Comparison of ENCODE assay signal across 39 cellular contexts in the genomic region with DNA sequence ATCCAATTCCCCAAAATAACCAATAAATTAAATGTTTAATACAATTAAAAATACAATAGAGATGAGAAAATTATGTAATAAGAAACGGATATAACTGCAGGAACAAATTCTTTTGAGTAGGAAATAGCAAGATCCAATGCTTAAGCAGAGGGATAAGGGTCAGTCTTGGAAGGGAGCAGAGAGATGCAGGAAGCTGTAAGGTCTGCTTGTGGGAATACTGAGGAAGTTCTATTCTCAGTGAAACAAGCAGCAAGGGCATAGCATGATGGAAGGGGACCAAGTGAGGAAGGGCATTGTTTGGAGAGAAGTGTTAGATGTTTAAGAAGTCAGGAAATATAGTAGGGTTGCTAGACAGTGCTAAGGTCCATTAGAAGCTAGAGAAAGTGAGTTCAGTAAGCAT.
"Had no signal": no experiment of that assay in that cellular context is flagged by ENCODE, and none has a peak within 500 bp of the region (broad histone marks: within the 10 kb centered on the region; RNA-seq: fewer than 3 reads in every experiment).

No MANE protein-coding gene starts in this region.

- FAIRE-seq: bronchial epithelial cell, TTC549 had no signal

- H3K27ac Mint-ChIP-seq: activated CD4-positive, alpha-beta memory T cell treated with anti-CD3 and anti-CD28 coated beads, Interleukin-2, amount 10 ng/mL, durations not matched to agents 7 days and 5 days; activated CD4-positive, alpha-beta T cell treated with anti-CD3 and anti-CD28 coated beads for 36 hours; activated CD4-positive, alpha-beta T cell treated with anti-CD3 and anti-CD28 coated beads, Interleukin-2, amount 10 ng/mL, durations not matched to agents 7 days and 5 days; activated CD8-positive, alpha-beta memory T cell treated with anti-CD3 and anti-CD28 coated beads, Interleukin-2, amount 10 ng/mL, durations not matched to agents 7 days and 5 days; activated CD8-positive, alpha-beta T cell treated with anti-CD3 and anti-CD28 coated beads, Interleukin-2, amount 10 ng/mL, durations not matched to agents 7 days and 5 days; activated naive CD4-positive, alpha-beta T cell treated with anti-CD3 and anti-CD28 coated beads, Interleukin-2, amount 10 ng/mL, durations not matched to agents 7 days and 5 days; activated naive CD4-positive, alpha-beta T cell treated with anti-CD3 and anti-CD28 coated beads, Interleukin-2, amount 50 U/mL, for 24 hours; activated naive CD8-positive, alpha-beta T cell; activated naive CD8-positive, alpha-beta T cell treated with anti-CD3 and anti-CD28 coated beads, Interleukin-2, amount 10 ng/mL, durations not matched to agents 7 days and 5 days; activated naive CD8-positive, alpha-beta T cell treated with anti-CD3 and anti-CD28 coated beads, Interleukin-2, amount 50 U/mL, for 24 hours; activated T-cell treated with anti-CD3 and anti-CD28 coated beads, Interleukin-2, amount 50 U/mL, for 24 hours; activated T-helper 2 cell treated with anti-CD3 and anti-CD28 coated beads, Interferon-gamma antibody, Interleukin-2, Interleukin-4, amounts not matched to agents 10 μg/mL and 5 μg/mL and 100 μg/mL, durations not matched to agents 14 hours and 24 hours and 36 hours; brain; T-helper 1 cell treated with Interleukin-12 subunit alpha and Interleukin-12 subunit beta and Interleukin-4 antibody, amounts not matched to agents 30 μg/mL and 1 μg/mL, for 36 hours; T-helper 2 cell treated with Interferon-gamma antibody and Interleukin-4, amounts not matched to agents 5 μg/mL and 100 μg/mL, for 36 hours had no signal

- H3K4me1 Mint-ChIP-seq: activated CD4-positive, alpha-beta memory T cell treated with anti-CD3 and anti-CD28 coated beads, Interleukin-2, amount 10 ng/mL, durations not matched to agents 7 days and 5 days; activated CD4-positive, alpha-beta T cell treated with anti-CD3 and anti-CD28 coated beads for 36 hours; activated CD4-positive, alpha-beta T cell treated with anti-CD3 and anti-CD28 coated beads, Interleukin-2, amount 10 ng/mL, durations not matched to agents 7 days and 5 days; activated CD8-positive, alpha-beta memory T cell treated with anti-CD3 and anti-CD28 coated beads, Interleukin-2, amount 10 ng/mL, durations not matched to agents 7 days and 5 days; activated naive CD4-positive, alpha-beta T cell treated with anti-CD3 and anti-CD28 coated beads, Interleukin-2, amount 10 ng/mL, durations not matched to agents 7 days and 5 days; activated naive CD4-positive, alpha-beta T cell treated with anti-CD3 and anti-CD28 coated beads, Interleukin-2, amount 50 U/mL, for 24 hours; activated naive CD8-positive, alpha-beta T cell treated with anti-CD3 and anti-CD28 coated beads, Interleukin-2, amount 10 ng/mL, durations not matched to agents 7 days and 5 days; activated naive CD8-positive, alpha-beta T cell treated with anti-CD3 and anti-CD28 coated beads, Interleukin-2, amount 50 U/mL, for 24 hours; central memory CD8-positive, alpha-beta T cell had no signal

- DNase-seq: activated CD4-positive, alpha-beta memory T cell treated with anti-CD3 and anti-CD28 coated beads, Interleukin-2, amount 10 ng/mL, durations not matched to agents 7 days and 5 days; activated CD4-positive, alpha-beta T cell treated with anti-CD3 and anti-CD28 coated beads for 1 hour; activated CD4-positive, alpha-beta T cell treated with anti-CD3 and anti-CD28 coated beads for 36 hours; activated CD4-positive, alpha-beta T cell treated with anti-CD3 and anti-CD28 coated beads for 48 hours; activated CD4-positive, alpha-beta T cell treated with anti-CD3 and anti-CD28 coated beads, Interleukin-2, amount 10 ng/mL, durations not matched to agents 7 days and 5 days; activated CD4-positive, alpha-beta T cell treated with anti-CD3 and anti-CD28 coated beads, Interleukin-2, amount 50 U/mL, for 48 hours; activated CD4-positive, CD25-positive, alpha-beta regulatory T cell; activated CD8-positive, alpha-beta memory T cell treated with anti-CD3 and anti-CD28 coated beads for 24 hours; activated CD8-positive, alpha-beta memory T cell treated with anti-CD3 and anti-CD28 coated beads, Interleukin-2, amount 10 ng/mL, durations not matched to agents 7 days and 5 days; activated CD8-positive, alpha-beta memory T cell treated with anti-CD3 and anti-CD28 coated beads, Interleukin-2, amount 50 U/mL, for 48 hours; activated CD8-positive, alpha-beta T cell treated with anti-CD3 and anti-CD28 coated beads, Interleukin-2, amount 10 ng/mL, durations not matched to agents 7 days and 5 days; activated effector memory CD4-positive, alpha-beta T cell treated with Interleukin-2 at 50 U/mL for 16 hours; activated gamma-delta T cell; activated naive CD4-positive, alpha-beta T cell treated with anti-CD3 and anti-CD28 coated beads, Interleukin-2, amount 10 ng/mL, durations not matched to agents 7 days and 5 days; activated naive CD4-positive, alpha-beta T cell treated with Interleukin-2 at 50 U/mL for 16 hours; activated naive CD8-positive, alpha-beta T cell treated with anti-CD3 and anti-CD28 coated beads, Interleukin-2, amount 10 ng/mL, durations not matched to agents 7 days and 5 days; activated naive CD8-positive, alpha-beta T cell treated with anti-CD3 and anti-CD28 coated beads, Interleukin-2, amount 50 U/mL, for 24 hours; activated T-cell treated with anti-CD3 and anti-CD28 coated beads, Interleukin-2, amount 50 U/mL, for 24 hours; activated T-cell treated with anti-CD3 and anti-CD28 coated beads, Interleukin-2, amount 50 U/mL, for 48 hours; amygdala; anterior cingulate cortex; caudate nucleus; cerebellar nuclear complex; T-helper 1 cell; T-helper 2 cell; T-helper 9 cell had no signal

- H3K27ac ChIP-seq: ascending aorta, cardiac muscle cell, VCaP had no signal

- H3K9me3 Mint-ChIP-seq: activated CD4-positive, alpha-beta memory T cell treated with anti-CD3 and anti-CD28 coated beads, Interleukin-2, amount 10 ng/mL, durations not matched to agents 7 days and 5 days; activated CD4-positive, alpha-beta T cell treated with anti-CD3 and anti-CD28 coated beads, Interleukin-2, amount 10 ng/mL, durations not matched to agents 7 days and 5 days; activated naive CD4-positive, alpha-beta T cell treated with anti-CD3 and anti-CD28 coated beads, Interleukin-2, amount 10 ng/mL, durations not matched to agents 7 days and 5 days; activated naive CD4-positive, alpha-beta T cell treated with anti-CD3 and anti-CD28 coated beads, Interleukin-2, amount 50 U/mL, for 24 hours; activated naive CD8-positive, alpha-beta T cell treated with anti-CD3 and anti-CD28 coated beads, Interleukin-2, amount 10 ng/mL, durations not matched to agents 7 days and 5 days; activated naive CD8-positive, alpha-beta T cell treated with anti-CD3 and anti-CD28 coated beads, Interleukin-2, amount 50 U/mL, for 24 hours; activated T-cell treated with anti-CD3 and anti-CD28 coated beads, Interleukin-2, amount 50 U/mL, for 24 hours; activated T-helper 2 cell treated with anti-CD3 and anti-CD28 coated beads, Interferon-gamma antibody, Interleukin-2, Interleukin-4, amounts not matched to agents 10 μg/mL and 5 μg/mL and 100 μg/mL, durations not matched to agents 14 hours and 24 hours and 36 hours; brain; central memory CD8-positive, alpha-beta T cell; T-helper 1 cell treated with Interleukin-12 subunit alpha and Interleukin-12 subunit beta and Interleukin-4 antibody, amounts not matched to agents 30 μg/mL and 1 μg/mL, for 36 hours; T-helper 2 cell treated with Interferon-gamma antibody and Interleukin-4, amounts not matched to agents 5 μg/mL and 100 μg/mL, for 36 hours had no signal

- ATAC-seq: activated CD4-positive, alpha-beta T cell treated with anti-CD3 and anti-CD28 coated beads for 36 hours; activated CD4-positive, CD25-positive, alpha-beta regulatory T cell treated with anti-CD3 and anti-CD28 coated beads, Interleukin-2, amount 50 U/mL, for 24 hours; activated CD8-positive, alpha-beta memory T cell treated with anti-CD3 and anti-CD28 coated beads, Interleukin-2, amount 10 ng/mL, durations not matched to agents 7 days and 5 days; activated CD8-positive, alpha-beta T cell treated with anti-CD3 and anti-CD28 coated beads, Interleukin-2, amount 10 ng/mL, durations not matched to agents 7 days and 5 days; activated naive CD8-positive, alpha-beta T cell treated with anti-CD3 and anti-CD28 coated beads, Interleukin-2, amount 50 U/mL, for 24 hours had no signal

- H3K9me3 ChIP-seq: ascending aorta had no signal

- H3K36me3 ChIP-seq: ascending aorta, cardiac muscle cell had no signal

- H3K27me3 Mint-ChIP-seq: activated CD4-positive, alpha-beta memory T cell treated with anti-CD3 and anti-CD28 coated beads, Interleukin-2, amount 10 ng/mL, durations not matched to agents 7 days and 5 days; activated CD4-positive, alpha-beta T cell treated with anti-CD3 and anti-CD28 coated beads for 36 hours; activated CD4-positive, alpha-beta T cell treated with anti-CD3 and anti-CD28 coated beads, Interleukin-2, amount 10 ng/mL, durations not matched to agents 7 days and 5 days; activated CD8-positive, alpha-beta memory T cell treated with anti-CD3 and anti-CD28 coated beads, Interleukin-2, amount 10 ng/mL, durations not matched to agents 7 days and 5 days; activated naive CD4-positive, alpha-beta T cell treated with anti-CD3 and anti-CD28 coated beads, Interleukin-2, amount 10 ng/mL, durations not matched to agents 7 days and 5 days; activated naive CD4-positive, alpha-beta T cell treated with anti-CD3 and anti-CD28 coated beads, Interleukin-2, amount 50 U/mL, for 24 hours; activated naive CD8-positive, alpha-beta T cell; activated naive CD8-positive, alpha-beta T cell treated with anti-CD3 and anti-CD28 coated beads, Interleukin-2, amount 10 ng/mL, durations not matched to agents 7 days and 5 days; activated naive CD8-positive, alpha-beta T cell treated with anti-CD3 and anti-CD28 coated beads, Interleukin-2, amount 50 U/mL, for 24 hours; activated T-cell treated with anti-CD3 and anti-CD28 coated beads, Interleukin-2, amount 50 U/mL, for 24 hours; brain; central memory CD8-positive, alpha-beta T cell had no signal

- H3K27me3 ChIP-seq: ascending aorta, cardiac muscle cell had no signal

- H3K4me3 ChIP-seq: ascending aorta, cardiac muscle cell had no signal

- H3K4me3 Mint-ChIP-seq: activated CD4-positive, alpha-beta memory T cell treated with anti-CD3 and anti-CD28 coated beads, Interleukin-2, amount 10 ng/mL, durations not matched to agents 7 days and 5 days; activated CD4-positive, alpha-beta T cell treated with anti-CD3 and anti-CD28 coated beads for 36 hours; activated CD4-positive, alpha-beta T cell treated with anti-CD3 and anti-CD28 coated beads, Interleukin-2, amount 10 ng/mL, durations not matched to agents 7 days and 5 days; activated CD8-positive, alpha-beta memory T cell treated with anti-CD3 and anti-CD28 coated beads, Interleukin-2, amount 10 ng/mL, durations not matched to agents 7 days and 5 days; activated CD8-positive, alpha-beta T cell treated with anti-CD3 and anti-CD28 coated beads, Interleukin-2, amount 10 ng/mL, durations not matched to agents 7 days and 5 days; activated naive CD4-positive, alpha-beta T cell treated with anti-CD3 and anti-CD28 coated beads, Interleukin-2, amount 10 ng/mL, durations not matched to agents 7 days and 5 days; activated naive CD4-positive, alpha-beta T cell treated with anti-CD3 and anti-CD28 coated beads, Interleukin-2, amount 50 U/mL, for 24 hours; activated naive CD8-positive, alpha-beta T cell; activated naive CD8-positive, alpha-beta T cell treated with anti-CD3 and anti-CD28 coated beads, Interleukin-2, amount 10 ng/mL, durations not matched to agents 7 days and 5 days; activated naive CD8-positive, alpha-beta T cell treated with anti-CD3 and anti-CD28 coated beads, Interleukin-2, amount 50 U/mL, for 24 hours; activated T-cell treated with anti-CD3 and anti-CD28 coated beads, Interleukin-2, amount 50 U/mL, for 24 hours; brain; central memory CD8-positive, alpha-beta T cell; T-helper 1 cell treated with Interleukin-12 subunit alpha and Interleukin-12 subunit beta and Interleukin-4 antibody, amounts not matched to agents 30 μg/mL and 1 μg/mL, for 36 hours; T-helper 2 cell treated with Interferon-gamma antibody and Interleukin-4, amounts not matched to agents 5 μg/mL and 100 μg/mL, for 36 hours had no signal

- H3K4me1 ChIP-seq: ascending aorta had no signal

- H3K36me3 Mint-ChIP-seq: activated CD8-positive, alpha-beta memory T cell treated with anti-CD3 and anti-CD28 coated beads, Interleukin-2, amount 10 ng/mL, durations not matched to agents 7 days and 5 days; activated naive CD4-positive, alpha-beta T cell treated with anti-CD3 and anti-CD28 coated beads, Interleukin-2, amount 10 ng/mL, durations not matched to agents 7 days and 5 days; activated naive CD8-positive, alpha-beta T cell treated with anti-CD3 and anti-CD28 coated beads, Interleukin-2, amount 10 ng/mL, durations not matched to agents 7 days and 5 days had no signal
